Comparison of ENCODE assay signal across 1 cellular context in genomic region chr2:39380525-39381150, GRCh38.
TF ChIP-seq lines count a peak whose summit lies in the region.

No MANE protein-coding gene starts in this region.

TF ChIP-seq in GM23338, 12 proteins besides CTCF, POLR2A, EP300 and RAD21 (continued from another document):
- TF ChIP-seq ZNF462 (CRISPR knock-in tag; IDR thresholded peaks at IDR 0.05) (no peak), ZNF331 (CRISPR knock-in tag; IDR thresholded peaks at IDR 0.05; ENCODE audit: low read depth) (no peak), POLR2AphosphoS5 (IDR thresholded peaks at IDR 0.05; ENCODE audit: low read depth) (no peak), STAT1 (IDR thresholded peaks at IDR 0.05; ENCODE audit: unreplicated experiment) (no peak), NANOG (IDR thresholded peaks at IDR 0.05; ENCODE audit: borderline replicate concordance) (no peak)
